Comparison of ENCODE assay signal across 19 cellular contexts in the genomic region with DNA sequence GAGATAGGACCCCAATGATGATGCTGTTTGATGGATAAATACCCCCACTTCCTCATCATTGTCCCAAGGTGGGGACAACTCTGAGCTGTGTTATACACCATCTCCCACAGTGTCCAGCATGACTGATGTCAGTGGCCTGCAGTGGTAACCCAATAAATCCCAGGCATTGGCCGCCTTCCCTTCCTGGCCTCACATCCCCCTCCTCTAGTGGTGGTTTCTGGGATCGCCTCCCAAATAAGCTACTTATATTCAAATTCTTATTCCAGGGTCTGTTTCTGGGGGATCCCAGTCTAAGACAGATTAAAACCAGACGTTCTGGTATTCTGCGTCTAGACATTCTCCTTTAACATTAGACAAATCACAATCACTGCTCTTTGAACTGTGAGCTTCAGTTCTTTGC.
DNase-seq lines count a peak whose midpoint lies in the region; ATAC-seq, FAIRE-seq and TF ChIP-seq lines count a peak whose summit lies in the region.
"Had no signal": no experiment of that assay in that cellular context is flagged by ENCODE, and none has a peak within 500 bp of the region (broad histone marks: within the 10 kb centered on the region; RNA-seq: fewer than 3 reads in every experiment).

No MANE protein-coding gene starts in this region.

- H2BK20ac ChIP-seq in H1 (ENCODE audit: low read length), result no peak overlapping the region

- CTCF ChIA-PET in H1 (lab: Charles Lee; ENCODE audit: partially characterized antibody), result interaction anchor here (0.6 to 4.1 kb wide), 45 partner anchors 8 to 491 kb away, joined by 3 to 37 read pairs (median 4); no protein-coding TSS in a partner anchor

- H3K4ac ChIP-seq in H1 (replicated peaks; ENCODE audit: insufficient read length, low read depth, low read length), result no peak overlapping the region

- TF ChIP-seq EP300 in H1 (IDR thresholded peaks at IDR 0.05; ENCODE audit: borderline replicate concordance in 1 of 2, low read depth in 2 of 2, low read length in 2 of 2), result no peak

- H3K9me3 Mint-ChIP-seq in GM23338, result peaks cover 3% of the 10 kb centered on the region; the same call in 2 of the 3 replicates
- H3K9me3 Mint-ChIP-seq: IgD-negative memory B cell had no signal

- H3F3A ChIP-seq in GM23338 (replicated peaks; ENCODE audit: low read depth), result no peaks in the 10 kb centered on the region

- H2AFZ ChIP-seq in GM23338, result no peak overlapping the region
- no peak overlapping the region for H2AFZ ChIP-seq in H1 (ENCODE audit: low read length)
- no peak overlapping the region for H2AFZ ChIP-seq in osteoblast (ENCODE audit: low read length)

- H3K9me2 ChIP-seq in GM23338 (ENCODE audit: insufficient read depth), result peaks cover 10% of the 10 kb centered on the region; the same call in 1 of the 2 replicates

- H2BK120ac ChIP-seq in H1 (replicated peaks; ENCODE audit: low read depth, low read length), result no peak overlapping the region

- no peak overlapping the region for H3K56ac ChIP-seq in H1 (replicated peaks; ENCODE audit: insufficient read length, low read depth, low read length)

- no peak overlapping the region for H3K27ac ChIP-seq in GM23338 (ENCODE audit: low read depth)
- no peak overlapping the region for H3K27ac ChIP-seq in H1 (ENCODE audit: low read depth, low read length)
- no peak overlapping the region for H3K27ac ChIP-seq in osteoblast (ENCODE audit: low read depth, low read length)
- H3K27ac ChIP-seq: 22Rv1, BLaER1 had no signal

- no peak for TF ChIP-seq POLR2A in H1 (IDR thresholded peaks at IDR 0.05; ENCODE audit: control extremely low read depth in 1 of 2, low read depth in 2 of 2, low read length in 2 of 2)

- H4K5ac ChIP-seq in H1 (ENCODE audit: insufficient read length, low read depth, low read length), result no peak overlapping the region

- H4K20me1 ChIP-seq in GM23338 (replicated peaks; ENCODE audit: insufficient read depth) (no peaks in the 10 kb centered on the region), H1 (replicated peaks in 1 of 2; ENCODE audit: control insufficient read depth in 1 of 2, insufficient read depth in 2 of 2, low read length in 2 of 2) (no peaks in the 10 kb centered on the region), osteoblast (ENCODE audit: insufficient read depth, low read length) (no peaks in the 10 kb centered on the region)
- H4K20me1 ChIP-seq: BLaER1 had no signal

- no peak overlapping the region for H2AK5ac ChIP-seq in H1 (ENCODE audit: low read depth, low read length)

- H2BK5ac ChIP-seq in H1 (ENCODE audit: low read depth, low read length), result no peak overlapping the region

- no peaks in the 10 kb centered on the region for H3K27me3 ChIP-seq in GM23338 (ENCODE audit: insufficient read depth)
- H3K27me3 ChIP-seq in H1 (replicated peaks in 1 of 4; ENCODE audit: control insufficient read depth in 3 of 4, extremely low read depth in 1 of 4, insufficient read depth in 3 of 4, low read length in 3 of 4), result no peaks in the 10 kb centered on the region
- no peaks in the 10 kb centered on the region for H3K27me3 ChIP-seq in osteoblast (ENCODE audit: insufficient read depth, low read length)
- H3K27me3 ChIP-seq: BLaER1 had no signal

- H3K4me1 ChIP-seq in GM23338 (ENCODE audit: insufficient read depth) (peaks cover 15% of the 10 kb centered on the region), H1 (replicated peaks in 1 of 4; ENCODE audit: control insufficient read depth in 3 of 4, insufficient read depth in 4 of 4, low read length in 3 of 4) (peaks cover 0 to 2% (median 0%) of the 10 kb centered on the region in 4 experiments; a peak in 3 of 7 replicates), osteoblast (ENCODE audit: insufficient read depth, low read length) (no peaks in the 10 kb centered on the region)
- H3K4me1 ChIP-seq: BLaER1 had no signal

- H3K14ac ChIP-seq in H1 (ENCODE audit: insufficient read length), result no peak overlapping the region

- H2BK12ac ChIP-seq in H1 (ENCODE audit: low read depth, low read length), result no peak overlapping the region

- no peak overlapping the region for H4K8ac ChIP-seq in H1 (ENCODE audit: extremely low read depth, insufficient read depth, low read length)

- no peak overlapping the region for H3K23ac ChIP-seq in H1 (ENCODE audit: insufficient read length)

- H3K18ac ChIP-seq in H1 (ENCODE audit: extremely low read depth, low read length), result no peak overlapping the region

- no peaks in the 10 kb centered on the region for H3K23me2 ChIP-seq in H1 (ENCODE audit: low read depth, low read length)

- no peak overlapping the region for H3K9ac ChIP-seq in H1 (replicated peaks in 1 of 4; ENCODE audit: extremely low read depth in 1 of 4, low read depth in 3 of 4, low read length in 3 of 4)
- H3K9ac ChIP-seq: BLaER1 had no signal

- WGBS in H1 (ENCODE audit: extremely low coverage in 1 of 2, insufficient coverage in 1 of 2, insufficient read length in 1 of 2, insufficient replicate concordance in 2 of 2, low coverage in 1 of 2, low lambda C conversion rate in 2 of 2, missing lambda C conversion rate in 1 of 2), 2 experiments, result 47% methylated on average over 4 of the region's 4 CpGs; no CpG with 5 or more reads in 1 of the 2 experiments

- ATAC-seq in GM23338, result peak; percentile 43; the same call in 2 of the 3 replicates

- no peaks in the 10 kb centered on the region for H3K79me1 ChIP-seq in H1 (ENCODE audit: low read depth, low read length)

- H3K27me3 Mint-ChIP-seq in GM23338 (ENCODE audit: insufficient read depth, low read depth, poor library complexity), result peaks cover 2% of the 10 kb centered on the region

- H3K79me2 ChIP-seq in GM23338 (replicated peaks; ENCODE audit: insufficient read depth) (no peaks in the 10 kb centered on the region), H1 (ENCODE audit: control insufficient read depth in 1 of 2, insufficient read depth in 2 of 2, low read length in 2 of 2) (no peaks in the 10 kb centered on the region), osteoblast (ENCODE audit: insufficient read depth, low read length) (no peaks in the 10 kb centered on the region)

- DNase-seq in DMS53 (lab: John Stamatoyannopoulos, UW) (peak; percentile 28), DMS53 treated with DMSO at 0.1 percent for 48 hours (lab: John Stamatoyannopoulos, UW; ENCODE audit: unreplicated experiment) (no peak), GM23338 (ENCODE audit: low spot score) (peak; percentile 25), H1 (ENCODE audit: low read depth in 1 of 2, low spot score in 2 of 2) (no peak), osteoblast (ENCODE audit: insufficient read length, low spot score, missing footprints) (peak; percentile 6), T1000 (lab: John Stamatoyannopoulos, UW) (no peak), middle frontal gyrus (ENCODE audit: extremely low spot score, low spot score) (no peak)
- DNase-seq in activated CD4-positive, CD25-positive, alpha-beta regulatory T cell (lab: John Stamatoyannopoulos, UW), result no peak
- DNase-seq: CD4-positive, alpha-beta memory T cell; EL; NCI-H1092; NCI-H1436 treated with DMSO at 0.1 percent for 48 hours; NCI-H2029 treated with DMSO at 0.1 percent for 48 hours; NCI-H774; T-helper 1 cell had no signal

- H3K9me3 ChIP-seq in H1 (ENCODE audit: insufficient read depth in 2 of 2, low read depth in 1 of 2, low read length in 1 of 2), result no peaks in the 10 kb centered on the region
- no peaks in the 10 kb centered on the region for H3K9me3 ChIP-seq in osteoblast (ENCODE audit: low read depth, low read length)
- H3K9me3 ChIP-seq: BLaER1 had no signal

- no peak overlapping the region for H4K91ac ChIP-seq in H1 (replicated peaks; ENCODE audit: insufficient read length, low read length)

- H3K4me2 ChIP-seq in GM23338, result no peak overlapping the region
- no peak overlapping the region for H3K4me2 ChIP-seq in H1 (ENCODE audit: insufficient read depth in 1 of 2, low read depth in 2 of 2, low read length in 2 of 2)
- no peak overlapping the region for H3K4me2 ChIP-seq in osteoblast (ENCODE audit: insufficient read depth, low read length)
- H3K4me2 ChIP-seq: BLaER1 had no signal

- no peak overlapping the region for H3K4me3 ChIP-seq in GM23338
- H3K4me3 ChIP-seq in H1 (ENCODE audit: extremely low read depth in 1 of 4, insufficient read depth in 2 of 4, low read depth in 3 of 4, low read length in 4 of 4), result no peak overlapping the region
- no peak overlapping the region for H3K4me3 ChIP-seq in osteoblast (ENCODE audit: insufficient read depth, low read length)
- H3K4me3 ChIP-seq: BLaER1 had no signal

- H3K4me3 Mint-ChIP-seq in GM23338, result no peak overlapping the region
- H3K4me3 Mint-ChIP-seq: CD4-positive, alpha-beta memory T cell; IgD-negative memory B cell had no signal

- H3K36me3 ChIP-seq in GM23338 (ENCODE audit: insufficient read depth) (no peaks in the 10 kb centered on the region), H1 (ENCODE audit: control insufficient read depth in 2 of 4, insufficient read depth in 4 of 4, low read length in 3 of 4) (no peaks in the 10 kb centered on the region), osteoblast (ENCODE audit: insufficient read depth, low read length) (no peaks in the 10 kb centered on the region)
- H3K36me3 ChIP-seq: BLaER1 had no signal

- FAIRE-seq in H1 (lab: Jason Lieb, UNC), result no peak
- FAIRE-seq: HTR-8/SVneo had no signal

- peak; percentile 25 to 41; a peak in 3 of 4 replicates for TF ChIP-seq CTCF in GM23338 (conservative IDR thresholded peaks at IDR 0.05; ENCODE audit: low read depth in 2 of 2)
- TF ChIP-seq CTCF in H1 (IDR thresholded peaks at IDR 0.05; ENCODE audit: control extremely low read depth in 1 of 3, insufficient read depth in 1 of 3, low read depth in 1 of 3, low read length in 3 of 3), result peak; percentile 40 to 48 (median 44)
- TF ChIP-seq CTCF in osteoblast (IDR thresholded peaks at IDR 0.05; ENCODE audit: extremely low read depth, low read depth, low read length), result no peak

- POLR2A ChIA-PET in H1 (lab: Charles Lee; ENCODE audit: partially characterized antibody), result no interaction called here

- no peak overlapping the region for H3K27ac Mint-ChIP-seq in GM23338
- H3K27ac Mint-ChIP-seq: CD4-positive, alpha-beta memory T cell; IgD-negative memory B cell had no signal

- peaks cover 24% of the 10 kb centered on the region; the same call in 2 of the 3 replicates for H3K4me1 Mint-ChIP-seq in GM23338

- peak; percentile 36 to 56 for TF ChIP-seq RAD21 in H1 (IDR thresholded peaks at IDR 0.05 in 1 of 2, conservative IDR thresholded peaks at IDR 0.05 in 1 of 2; ENCODE audit: low read depth in 2 of 2, low read length in 2 of 2)

- no peaks in the 10 kb centered on the region for H3K36me3 Mint-ChIP-seq in GM23338 (ENCODE audit: low read depth)
- H3K36me3 Mint-ChIP-seq: CD4-positive, alpha-beta memory T cell had no signal

- no peak overlapping the region for H2BK15ac ChIP-seq in H1 (ENCODE audit: low read length)

TF ChIP-seq in GM23338, 12 proteins besides CTCF, POLR2A, EP300 and RAD21 (continues in another document):
- no peak for TF ChIP-seq NANOG (IDR thresholded peaks at IDR 0.05; ENCODE audit: borderline replicate concordance)
- TF ChIP-seq EZH2phosphoT487 (IDR thresholded peaks at IDR 0.05; ENCODE audit: unreplicated experiment), result no peak

TF ChIP-seq in H1, 55 proteins besides CTCF, POLR2A, EP300 and RAD21 (continues in another document):
- TF ChIP-seq BACH1 (IDR thresholded peaks at IDR 0.05; ENCODE audit: low read length) (no peak), SP4 (IDR thresholded peaks at IDR 0.05; ENCODE audit: low read length) (no peak), RXRA (IDR thresholded peaks at IDR 0.05; ENCODE audit: insufficient read depth, low read depth, low read length) (no peak), GABPA (IDR thresholded peaks at IDR 0.05; ENCODE audit: borderline replicate concordance, insufficient read depth, low read length) (no peak), EZH2 (IDR thresholded peaks at IDR 0.05; ENCODE audit: low read depth, low read length, severe bottlenecking) (no peak)

Comparison
In these comparisons a context has a peak if more than half of its experiments do, and no peak if none do; other contexts are left out.
1. DNase-seq: peak in DMS53 (single experiment), GM23338 (single experiment) and osteoblast (single experiment); none in DMS53 treated with DMSO at 0.1 percent for 48 hours (single experiment), H1 (0 of 2), T1000 (single experiment), middle frontal gyrus (single experiment) and activated CD4-positive, CD25-positive, alpha-beta regulatory T cell (0 of 4).